ENCODE assay signal across 1 cellular context in genomic region chr19:10717356-10718204, GRCh38.
TF ChIP-seq lines count a peak whose summit lies in the region.

Gene DNM2, plus strand, starts transcription at chr19:10718079. Its CDS starts 164 bp downstream, at chr19:10718243.

TF ChIP-seq in HepG2, 621 proteins besides CTCF, POLR2A, EP300 and RAD21 (continued from another document and continues in another):
- TF ChIP-seq ZBTB46 (CRISPR knock-in tag; IDR thresholded peaks at IDR 0.05; ENCODE audit: borderline replicate concordance) (peak; percentile 67; the same call in 1 of the 2 replicates), SP1 (IDR thresholded peaks at IDR 0.05) (peak; percentile 93), SP1 (CRISPR knock-in tag; IDR thresholded peaks at IDR 0.05) (peak; percentile 98), SPEN (CRISPR knock-in tag; IDR thresholded peaks at IDR 0.05; ENCODE audit: low read depth) (peak; percentile 16; the same call in 1 of the 2 replicates), KDM3A (CRISPR knock-in tag; IDR thresholded peaks at IDR 0.05; ENCODE audit: low read depth) (peak; percentile 56; the same call in 1 of the 2 replicates), DNMT1 (CRISPR knock-in tag; IDR thresholded peaks at IDR 0.05) (no peak), PHF21A (CRISPR knock-in tag; IDR thresholded peaks at IDR 0.05) (peak; percentile 67), ARID5B (CRISPR knock-in tag; IDR thresholded peaks at IDR 0.05) (peak; percentile 39; the same call in 1 of the 2 replicates), YY1 (IDR thresholded peaks at IDR 0.05; ENCODE audit: insufficient read depth, insufficient replicate concordance, low read depth, low read length) (peak; percentile 29), CHD2 (IDR thresholded peaks at IDR 0.05; ENCODE audit: low read depth, low read length) (peak; percentile 87), HOXA5 (CRISPR knock-in tag; IDR thresholded peaks at IDR 0.05) (0 out of 2 replicates have a peak, but pooled peaks have one; percentile 46), CENPX (CRISPR knock-in tag; IDR thresholded peaks at IDR 0.05) (no peak), FOSL2 (CRISPR knock-in tag; IDR thresholded peaks at IDR 0.05) (peak; percentile 38; the same call in 1 of the 2 replicates), ZNF792 (CRISPR knock-in tag; IDR thresholded peaks at IDR 0.05) (0 out of 2 replicates have a peak, but pooled peaks have one; percentile 65), SOX6 (IDR thresholded peaks at IDR 0.05) (no peak), SOX6 (CRISPR knock-in tag; IDR thresholded peaks at IDR 0.05) (peak; percentile 34; the same call in 1 of the 2 replicates), ZNF570 (CRISPR knock-in tag; IDR thresholded peaks at IDR 0.05; ENCODE audit: borderline replicate concordance) (0 out of 2 replicates have a peak, but pooled peaks have one; percentile 42), KDM5B (CRISPR knock-in tag; IDR thresholded peaks at IDR 0.05; ENCODE audit: borderline replicate concordance) (peak; percentile 29; the same call in 1 of the 2 replicates), HNF4A (CRISPR knock-in tag; IDR thresholded peaks at IDR 0.05) (peak; percentile 25; the same call in 1 of the 2 replicates), MAZ (IDR thresholded peaks at IDR 0.05; ENCODE audit: borderline replicate concordance, low read depth, low read length) (no peak), MAZ (CRISPR knock-in tag; IDR thresholded peaks at IDR 0.05; ENCODE audit: low read depth) (peak; percentile 54; the same call in 1 of the 2 replicates), NR2F6 (IDR thresholded peaks at IDR 0.05) (no peak), NR2F6 (CRISPR knock-in tag; IDR thresholded peaks at IDR 0.05) (peak; percentile 44; the same call in 1 of the 2 replicates), TFAP4 (IDR thresholded peaks at IDR 0.05; ENCODE audit: borderline replicate concordance, low read depth) (0 out of 2 replicates have a peak, but pooled peaks have one; percentile 11), ZFY (CRISPR knock-in tag; IDR thresholded peaks at IDR 0.05) (peak; percentile 17; the same call in 1 of the 2 replicates), FOXK2 (IDR thresholded peaks at IDR 0.05) (peak; percentile 84), THYN1 (CRISPR knock-in tag; IDR thresholded peaks at IDR 0.05; ENCODE audit: borderline replicate concordance, low read depth) (no peak), PAX8 (CRISPR knock-in tag; IDR thresholded peaks at IDR 0.05; ENCODE audit: borderline replicate concordance) (peak; percentile 81; the same call in 1 of the 2 replicates), ZFP62 (CRISPR knock-in tag; IDR thresholded peaks at IDR 0.05) (no peak), RFX3 (CRISPR knock-in tag; IDR thresholded peaks at IDR 0.05) (0 out of 2 replicates have a peak, but pooled peaks have one; percentile 24), ELF1 (CRISPR knock-in tag; IDR thresholded peaks at IDR 0.05) (peak; percentile 81), SKI (IDR thresholded peaks at IDR 0.05; ENCODE audit: partially characterized antibody) (peak; percentile 33), YEATS2 (CRISPR knock-in tag; IDR thresholded peaks at IDR 0.05; ENCODE audit: borderline replicate concordance) (peak; percentile 83; the same call in 1 of the 2 replicates), ELF4 (CRISPR knock-in tag; IDR thresholded peaks at IDR 0.05; ENCODE audit: borderline replicate concordance) (peak; percentile 47; the same call in 1 of the 2 replicates), RFXANK (CRISPR knock-in tag; IDR thresholded peaks at IDR 0.05) (peak; percentile 87; the same call in 1 of the 2 replicates)
- TF ChIP-seq, protein P1, sequence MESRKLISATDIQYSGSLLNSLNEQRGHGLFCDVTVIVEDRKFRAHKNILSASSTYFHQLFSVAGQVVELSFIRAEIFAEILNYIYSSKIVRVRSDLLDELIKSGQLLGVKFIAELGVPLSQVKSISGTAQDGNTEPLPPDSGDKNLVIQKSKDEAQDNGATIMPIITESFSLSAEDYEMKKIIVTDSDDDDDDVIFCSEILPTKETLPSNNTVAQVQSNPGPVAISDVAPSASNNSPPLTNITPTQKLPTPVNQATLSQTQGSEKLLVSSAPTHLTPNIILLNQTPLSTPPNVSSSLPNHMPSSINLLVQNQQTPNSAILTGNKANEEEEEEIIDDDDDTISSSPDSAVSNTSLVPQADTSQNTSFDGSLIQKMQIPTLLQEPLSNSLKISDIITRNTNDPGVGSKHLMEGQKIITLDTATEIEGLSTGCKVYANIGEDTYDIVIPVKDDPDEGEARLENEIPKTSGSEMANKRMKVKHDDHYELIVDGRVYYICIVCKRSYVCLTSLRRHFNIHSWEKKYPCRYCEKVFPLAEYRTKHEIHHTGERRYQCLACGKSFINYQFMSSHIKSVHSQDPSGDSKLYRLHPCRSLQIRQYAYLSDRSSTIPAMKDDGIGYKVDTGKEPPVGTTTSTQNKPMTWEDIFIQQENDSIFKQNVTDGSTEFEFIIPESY (CRISPR knock-in tag; IDR thresholded peaks at IDR 0.05) = peak; percentile 87
- TF ChIP-seq, protein P2, sequence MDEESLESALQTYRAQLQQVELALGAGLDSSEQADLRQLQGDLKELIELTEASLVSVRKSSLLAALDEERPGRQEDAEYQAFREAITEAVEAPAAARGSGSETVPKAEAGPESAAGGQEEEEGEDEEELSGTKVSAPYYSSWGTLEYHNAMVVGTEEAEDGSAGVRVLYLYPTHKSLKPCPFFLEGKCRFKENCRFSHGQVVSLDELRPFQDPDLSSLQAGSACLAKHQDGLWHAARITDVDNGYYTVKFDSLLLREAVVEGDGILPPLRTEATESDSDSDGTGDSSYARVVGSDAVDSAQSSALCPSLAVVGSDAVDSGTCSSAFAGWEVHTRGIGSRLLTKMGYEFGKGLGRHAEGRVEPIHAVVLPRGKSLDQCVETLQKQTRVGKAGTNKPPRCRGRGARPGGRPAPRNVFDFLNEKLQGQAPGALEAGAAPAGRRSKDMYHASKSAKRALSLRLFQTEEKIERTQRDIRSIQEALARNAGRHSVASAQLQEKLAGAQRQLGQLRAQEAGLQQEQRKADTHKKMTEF (CRISPR knock-in tag; IDR thresholded peaks at IDR 0.05) = peak; percentile 74
- TF ChIP-seq, protein P3, sequence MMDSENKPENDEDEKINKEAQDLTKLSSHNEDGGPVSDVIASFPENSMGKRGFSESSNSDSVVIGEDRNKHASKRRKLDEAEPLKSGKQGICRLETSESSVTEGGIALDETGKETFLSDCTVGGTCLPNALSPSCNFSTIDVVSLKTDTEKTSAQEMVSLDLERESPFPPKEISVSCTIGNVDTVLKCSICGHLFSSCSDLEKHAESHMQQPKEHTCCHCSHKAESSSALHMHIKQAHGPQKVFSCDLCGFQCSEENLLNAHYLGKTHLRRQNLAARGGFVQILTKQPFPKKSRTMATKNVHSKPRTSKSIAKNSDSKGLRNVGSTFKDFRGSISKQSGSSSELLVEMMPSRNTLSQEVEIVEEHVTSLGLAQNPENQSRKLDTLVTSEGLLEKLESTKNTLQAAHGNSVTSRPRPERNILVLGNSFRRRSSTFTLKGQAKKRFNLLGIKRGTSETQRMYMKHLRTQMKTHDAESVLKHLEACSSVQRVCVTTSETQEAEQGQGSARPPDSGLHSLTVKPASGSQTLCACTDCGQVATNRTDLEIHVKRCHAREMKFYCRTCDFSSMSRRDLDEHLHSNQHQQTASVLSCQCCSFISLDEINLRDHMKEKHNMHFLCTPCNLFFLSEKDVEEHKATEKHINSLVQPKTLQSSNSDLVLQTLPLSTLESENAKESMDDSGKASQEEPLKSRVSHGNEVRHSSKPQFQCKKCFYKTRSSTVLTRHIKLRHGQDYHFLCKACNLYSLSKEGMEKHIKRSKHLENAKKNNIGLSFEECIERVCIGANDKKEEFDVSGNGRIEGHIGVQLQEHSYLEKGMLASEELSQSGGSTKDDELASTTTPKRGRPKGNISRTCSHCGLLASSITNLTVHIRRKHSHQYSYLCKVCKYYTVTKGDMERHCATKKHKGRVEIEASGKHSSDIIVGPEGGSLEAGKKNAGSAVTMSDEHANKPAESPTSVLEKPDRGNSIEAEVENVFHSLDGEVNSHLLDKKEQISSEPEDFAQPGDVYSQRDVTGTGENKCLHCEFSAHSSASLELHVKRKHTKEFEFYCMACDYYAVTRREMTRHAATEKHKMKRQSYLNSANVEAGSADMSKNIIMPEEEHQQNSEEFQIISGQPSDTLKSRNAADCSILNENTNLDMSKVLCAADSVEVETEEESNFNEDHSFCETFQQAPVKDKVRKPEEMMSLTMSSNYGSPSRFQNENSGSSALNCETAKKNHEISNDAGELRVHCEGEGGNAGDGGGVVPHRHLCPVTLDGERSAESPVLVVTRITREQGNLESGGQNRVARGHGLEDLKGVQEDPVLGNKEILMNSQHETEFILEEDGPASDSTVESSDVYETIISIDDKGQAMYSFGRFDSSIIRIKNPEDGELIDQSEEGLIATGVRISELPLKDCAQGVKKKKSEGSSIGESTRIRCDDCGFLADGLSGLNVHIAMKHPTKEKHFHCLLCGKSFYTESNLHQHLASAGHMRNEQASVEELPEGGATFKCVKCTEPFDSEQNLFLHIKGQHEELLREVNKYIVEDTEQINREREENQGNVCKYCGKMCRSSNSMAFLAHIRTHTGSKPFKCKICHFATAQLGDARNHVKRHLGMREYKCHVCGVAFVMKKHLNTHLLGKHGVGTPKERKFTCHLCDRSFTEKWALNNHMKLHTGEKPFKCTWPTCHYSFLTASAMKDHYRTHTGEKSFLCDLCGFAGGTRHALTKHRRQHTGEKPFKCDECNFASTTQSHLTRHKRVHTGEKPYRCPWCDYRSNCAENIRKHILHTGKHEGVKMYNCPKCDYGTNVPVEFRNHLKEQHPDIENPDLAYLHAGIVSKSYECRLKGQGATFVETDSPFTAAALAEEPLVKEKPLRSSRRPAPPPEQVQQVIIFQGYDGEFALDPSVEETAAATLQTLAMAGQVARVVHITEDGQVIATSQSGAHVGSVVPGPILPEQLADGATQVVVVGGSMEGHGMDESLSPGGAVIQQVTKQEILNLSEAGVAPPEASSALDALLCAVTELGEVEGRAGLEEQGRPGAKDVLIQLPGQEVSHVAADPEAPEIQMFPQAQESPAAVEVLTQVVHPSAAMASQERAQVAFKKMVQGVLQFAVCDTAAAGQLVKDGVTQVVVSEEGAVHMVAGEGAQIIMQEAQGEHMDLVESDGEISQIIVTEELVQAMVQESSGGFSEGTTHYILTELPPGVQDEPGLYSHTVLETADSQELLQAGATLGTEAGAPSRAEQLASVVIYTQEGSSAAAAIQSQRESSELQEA (CRISPR knock-in tag; IDR thresholded peaks at IDR 0.05; ENCODE audit: not compliant biosample characterization) = no peak
- TF ChIP-seq, protein P4, sequence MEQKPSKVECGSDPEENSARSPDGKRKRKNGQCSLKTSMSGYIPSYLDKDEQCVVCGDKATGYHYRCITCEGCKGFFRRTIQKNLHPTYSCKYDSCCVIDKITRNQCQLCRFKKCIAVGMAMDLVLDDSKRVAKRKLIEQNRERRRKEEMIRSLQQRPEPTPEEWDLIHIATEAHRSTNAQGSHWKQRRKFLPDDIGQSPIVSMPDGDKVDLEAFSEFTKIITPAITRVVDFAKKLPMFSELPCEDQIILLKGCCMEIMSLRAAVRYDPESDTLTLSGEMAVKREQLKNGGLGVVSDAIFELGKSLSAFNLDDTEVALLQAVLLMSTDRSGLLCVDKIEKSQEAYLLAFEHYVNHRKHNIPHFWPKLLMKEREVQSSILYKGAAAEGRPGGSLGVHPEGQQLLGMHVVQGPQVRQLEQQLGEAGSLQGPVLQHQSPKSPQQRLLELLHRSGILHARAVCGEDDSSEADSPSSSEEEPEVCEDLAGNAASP (CRISPR knock-in tag; IDR thresholded peaks at IDR 0.05; ENCODE audit: borderline replicate concordance) = peak; percentile 16; the same call in 1 of the 2 replicates
